Comparison of ENCODE assay signal across 6 cellular contexts in the genomic region with DNA sequence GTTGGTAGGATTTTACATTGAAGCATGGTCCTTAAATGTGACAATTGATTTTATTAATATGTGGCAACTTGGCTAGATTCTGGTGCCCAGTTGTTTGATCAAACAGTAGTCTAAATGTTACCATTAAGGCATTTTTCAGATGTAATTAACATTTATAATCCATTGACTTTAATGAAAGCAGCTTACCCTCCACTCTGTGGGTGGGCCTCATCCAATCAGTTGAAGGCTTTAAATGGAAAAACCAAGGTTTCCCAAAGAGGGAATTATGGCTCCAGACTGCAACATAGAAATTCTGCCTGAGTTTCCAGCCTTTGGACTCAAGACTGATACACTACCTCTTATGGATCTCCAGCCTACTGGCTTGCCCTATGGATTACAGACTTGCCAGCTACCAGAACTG.
"Had no signal": no experiment of that assay in that cellular context is flagged by ENCODE, and none has a peak within 500 bp of the region (broad histone marks: within the 10 kb centered on the region; RNA-seq: fewer than 3 reads in every experiment).

No MANE protein-coding gene starts in this region.

- DNase-seq: IMR-90, KBM-7, KG1 had no signal

- H3K27ac ChIP-seq: HL-60 had no signal

- FAIRE-seq: HepG2, HTR-8/SVneo had no signal

- ATAC-seq: HepG2 had no signal
